8 cellular contexts compared by ENCODE assay signal in genomic region chr17:49260011-49260921, GRCh38.
DNase-seq lines count a peak whose midpoint lies in the region; ATAC-seq and TF ChIP-seq lines count a peak whose summit lies in the region.

No MANE protein-coding gene starts in this region.

- peak overlapping the region; percentile 69 for H3K4me3 ChIP-seq in coronary artery

- H3K27ac ChIP-seq in coronary artery (peak overlapping the region; percentile 67), layer of hippocampus (ENCODE audit: low read depth, low read length) (peak overlapping the region; percentile 30)

- ATAC-seq in HG03571 (IDR thresholded peaks at IDR 0.05; ENCODE audit: unreplicated experiment), result no peak

- no peaks in the 10 kb centered on the region for H3K27me3 ChIP-seq in layer of hippocampus (ENCODE audit: control insufficient read depth, insufficient read depth, low read length)

- TF ChIP-seq CTCF in coronary artery (IDR thresholded peaks at IDR 0.05), result no peak

- DNase-seq in GM03348 (ENCODE audit: low spot score) (peak; percentile 90), LoVo (ENCODE audit: low spot score) (peak; percentile 43), coronary artery (ENCODE audit: low spot score) (peak; percentile 79)
- DNase-seq in activated CD4-positive, alpha-beta T cell treated with anti-CD3 and anti-CD28 coated beads for 24 hours (ENCODE audit: low read depth in 2 of 2), result peak; percentile 32 to 48
- peak; percentile 10 to 39 for DNase-seq in stimulated activated CD4-positive, alpha-beta T cell treated with anti-CD3 and anti-CD28 coated beads, Interleukin-1b, Interleukin-23, amount 100 ng/mL, for 1 hour (ENCODE audit: low read depth in 2 of 2)
- DNase-seq in NK-92 treated with Interleukin-12 subunit alpha and Interleukin-12 subunit beta, amount 100 ng/mL, for 24 hours (lab: John Stamatoyannopoulos, UW), result no peak
